In the genomic region with DNA sequence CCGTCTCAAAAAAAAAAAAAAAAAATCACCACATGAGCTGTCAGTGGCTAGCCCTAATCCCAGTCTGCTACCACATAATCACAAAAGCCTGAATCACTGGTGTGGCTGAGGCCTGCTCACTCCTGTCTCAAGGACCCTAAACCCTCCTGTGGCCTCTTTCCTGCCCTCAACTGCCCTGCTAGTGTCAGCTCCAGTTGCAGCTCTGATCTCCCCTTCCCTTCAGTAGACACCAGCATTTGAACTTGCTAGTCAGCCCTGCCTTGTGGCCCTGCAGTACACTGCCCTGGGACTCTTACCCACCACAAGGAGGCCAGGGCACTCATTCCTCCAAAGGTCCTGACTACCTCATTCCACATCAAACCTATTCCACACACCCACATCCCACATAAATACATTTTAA, we compare ENCODE assay signal across 1 cellular context.
TF ChIP-seq lines count a peak whose summit lies in the region.

No MANE protein-coding gene starts in this region.

TF ChIP-seq in WTC11, 78 proteins besides CTCF, POLR2A, EP300 and RAD21 (continued from another document):
- TF ChIP-seq, protein P1, sequence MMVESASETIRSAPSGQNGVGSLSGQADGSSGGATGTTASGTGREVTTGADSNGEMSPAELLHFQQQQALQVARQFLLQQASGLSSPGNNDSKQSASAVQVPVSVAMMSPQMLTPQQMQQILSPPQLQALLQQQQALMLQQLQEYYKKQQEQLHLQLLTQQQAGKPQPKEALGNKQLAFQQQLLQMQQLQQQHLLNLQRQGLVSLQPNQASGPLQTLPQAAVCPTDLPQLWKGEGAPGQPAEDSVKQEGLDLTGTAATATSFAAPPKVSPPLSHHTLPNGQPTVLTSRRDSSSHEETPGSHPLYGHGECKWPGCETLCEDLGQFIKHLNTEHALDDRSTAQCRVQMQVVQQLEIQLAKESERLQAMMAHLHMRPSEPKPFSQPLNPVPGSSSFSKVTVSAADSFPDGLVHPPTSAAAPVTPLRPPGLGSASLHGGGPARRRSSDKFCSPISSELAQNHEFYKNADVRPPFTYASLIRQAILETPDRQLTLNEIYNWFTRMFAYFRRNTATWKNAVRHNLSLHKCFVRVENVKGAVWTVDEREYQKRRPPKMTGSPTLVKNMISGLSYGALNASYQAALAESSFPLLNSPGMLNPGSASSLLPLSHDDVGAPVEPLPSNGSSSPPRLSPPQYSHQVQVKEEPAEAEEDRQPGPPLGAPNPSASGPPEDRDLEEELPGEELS (CRISPR knock-in tag; IDR thresholded peaks at IDR 0.05), result no peak
- TF ChIP-seq, protein P2, sequence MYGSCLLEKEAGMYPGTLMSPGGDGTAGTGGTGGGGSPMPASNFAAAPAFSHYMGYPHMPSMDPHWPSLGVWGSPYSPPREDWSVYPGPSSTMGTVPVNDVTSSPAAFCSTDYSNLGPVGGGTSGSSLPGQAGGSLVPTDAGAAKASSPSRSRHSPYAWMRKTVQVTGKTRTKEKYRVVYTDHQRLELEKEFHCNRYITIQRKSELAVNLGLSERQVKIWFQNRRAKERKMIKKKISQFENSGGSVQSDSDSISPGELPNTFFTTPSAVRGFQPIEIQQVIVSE (CRISPR knock-in tag; IDR thresholded peaks at IDR 0.05; ENCODE audit: borderline replicate concordance), result no peak
- TF ChIP-seq HMGA2 (CRISPR knock-in tag; IDR thresholded peaks at IDR 0.05), result no peak
- TF ChIP-seq, protein P3, sequence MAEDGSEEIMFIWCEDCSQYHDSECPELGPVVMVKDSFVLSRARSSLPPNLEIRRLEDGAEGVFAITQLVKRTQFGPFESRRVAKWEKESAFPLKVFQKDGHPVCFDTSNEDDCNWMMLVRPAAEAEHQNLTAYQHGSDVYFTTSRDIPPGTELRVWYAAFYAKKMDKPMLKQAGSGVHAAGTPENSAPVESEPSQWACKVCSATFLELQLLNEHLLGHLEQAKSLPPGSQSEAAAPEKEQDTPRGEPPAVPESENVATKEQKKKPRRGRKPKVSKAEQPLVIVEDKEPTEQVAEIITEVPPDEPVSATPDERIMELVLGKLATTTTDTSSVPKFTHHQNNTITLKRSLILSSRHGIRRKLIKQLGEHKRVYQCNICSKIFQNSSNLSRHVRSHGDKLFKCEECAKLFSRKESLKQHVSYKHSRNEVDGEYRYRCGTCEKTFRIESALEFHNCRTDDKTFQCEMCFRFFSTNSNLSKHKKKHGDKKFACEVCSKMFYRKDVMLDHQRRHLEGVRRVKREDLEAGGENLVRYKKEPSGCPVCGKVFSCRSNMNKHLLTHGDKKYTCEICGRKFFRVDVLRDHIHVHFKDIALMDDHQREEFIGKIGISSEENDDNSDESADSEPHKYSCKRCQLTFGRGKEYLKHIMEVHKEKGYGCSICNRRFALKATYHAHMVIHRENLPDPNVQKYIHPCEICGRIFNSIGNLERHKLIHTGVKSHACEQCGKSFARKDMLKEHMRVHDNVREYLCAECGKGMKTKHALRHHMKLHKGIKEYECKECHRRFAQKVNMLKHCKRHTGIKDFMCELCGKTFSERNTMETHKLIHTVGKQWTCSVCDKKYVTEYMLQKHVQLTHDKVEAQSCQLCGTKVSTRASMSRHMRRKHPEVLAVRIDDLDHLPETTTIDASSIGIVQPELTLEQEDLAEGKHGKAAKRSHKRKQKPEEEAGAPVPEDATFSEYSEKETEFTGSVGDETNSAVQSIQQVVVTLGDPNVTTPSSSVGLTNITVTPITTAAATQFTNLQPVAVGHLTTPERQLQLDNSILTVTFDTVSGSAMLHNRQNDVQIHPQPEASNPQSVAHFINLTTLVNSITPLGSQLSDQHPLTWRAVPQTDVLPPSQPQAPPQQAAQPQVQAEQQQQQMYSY (CRISPR knock-in tag; IDR thresholded peaks at IDR 0.05), result no peak
